In the genomic region with DNA sequence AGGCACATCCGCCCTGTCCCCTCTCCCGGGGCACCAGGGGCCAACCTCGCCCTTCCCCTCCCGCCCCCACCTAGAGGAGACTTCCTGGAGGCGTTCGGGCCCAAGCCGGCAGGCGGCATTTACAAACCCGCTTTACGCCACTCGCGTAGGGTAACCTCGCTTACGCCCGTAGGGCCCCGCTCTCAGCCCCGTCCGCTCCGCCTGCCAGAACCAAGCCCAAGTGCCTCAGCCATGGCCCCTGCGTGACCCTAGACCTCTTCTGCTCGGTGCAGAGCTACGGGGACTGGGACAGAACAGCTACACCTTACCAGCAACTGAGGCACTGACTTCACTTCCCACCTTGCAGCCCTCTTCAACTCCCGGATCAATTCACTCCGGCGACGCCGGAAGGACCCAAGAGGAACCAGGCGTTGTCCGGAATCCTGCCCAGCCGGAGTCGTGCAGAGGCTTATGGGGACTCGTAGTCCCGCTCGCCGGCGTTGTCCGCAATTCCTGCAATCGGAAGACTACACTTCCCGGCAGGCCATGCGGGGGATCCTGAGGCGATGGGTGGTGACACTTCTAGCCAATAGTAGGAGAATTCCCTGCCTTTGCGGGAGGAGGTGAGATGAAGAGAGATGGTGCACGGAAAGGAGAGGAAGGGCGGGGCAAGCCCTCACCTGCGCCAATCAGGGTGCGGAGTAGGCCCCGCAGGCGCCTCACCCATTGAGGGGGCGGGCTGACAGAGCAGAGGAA, we compare ENCODE assay signal across 8 cellular contexts. TPM values are rescaled to one million over a fixed set of nuclear protein-coding genes. Genes with fewer than 3 reads are reported as not detected.
DNase-seq lines count a peak whose midpoint lies in the region; ATAC-seq and TF ChIP-seq lines count a peak whose summit lies in the region.

TSS of gene PDCD10 (minus strand) at position 395 of the 735 bp plus-strand sequence. CDS start 14,735 bp downstream, outside the sequence.

- TF ChIP-seq POLR2A in Peyer's patch (IDR thresholded peaks at IDR 0.05) = peak; percentile 55 to 59
- TF ChIP-seq POLR2A in esophagus muscularis mucosa (IDR thresholded peaks at IDR 0.05; ENCODE audit: low read depth) = no peak

- DNase-seq in Peyer's patch = peak; percentile 98 to 99 (median 98)
- peak; percentile 96 for DNase-seq in activated T-cell treated with anti-CD3 and anti-CD28 coated beads, Interleukin-2, amount 50 U/mL, for 48 hours
- DNase-seq in esophagus muscularis mucosa (ENCODE audit: extremely low spot score) = peak; percentile 99
- peak; percentile 91 for DNase-seq in stimulated activated CD8-positive, alpha-beta memory T cell treated with anti-CD3 and anti-CD28 coated beads, Interleukin-7, amount 100 ng/mL, for 24 hours (ENCODE audit: low read depth)

- peaks cover 18% of the 10 kb centered on the region for H3K36me3 ChIP-seq in DOHH2 (ENCODE audit: control insufficient read depth, low read length)
- H3K36me3 ChIP-seq in KOPT-K1 (ENCODE audit: insufficient read depth, low read length) = 0 out of 2 replicates have a peak, but pooled peaks cover 5% of the 10 kb centered on the region
- no peaks in the 10 kb centered on the region for H3K36me3 ChIP-seq in Peyer's patch
- H3K36me3 ChIP-seq in esophagus muscularis mucosa = no peaks in the 10 kb centered on the region
- no peaks in the 10 kb centered on the region for H3K36me3 ChIP-seq in muscle layer of colon (ENCODE audit: insufficient read depth, low read length)

- peak within 1 kb of the TSS; percentile 69 for H3K9ac ChIP-seq in muscle layer of colon (ENCODE audit: low read length)

- peaks cover 79% of the 10 kb centered on the region for H3K79me2 ChIP-seq in DOHH2 (ENCODE audit: control insufficient read depth, low read length)

- H3K27me3 ChIP-seq in DOHH2 (ENCODE audit: control insufficient read depth, low read length) (no peaks in the 10 kb centered on the region), Peyer's patch (no peaks in the 10 kb centered on the region), esophagus muscularis mucosa (no peaks in the 10 kb centered on the region), muscle layer of colon (ENCODE audit: control insufficient read depth in 1 of 2, insufficient read depth in 2 of 2, low read length in 2 of 2) (no peaks in the 10 kb centered on the region)

- ATAC-seq in GM21825 (IDR thresholded peaks at IDR 0.05; ENCODE audit: unreplicated experiment) = peak; percentile 89

- TF ChIP-seq EP300 in esophagus muscularis mucosa (IDR thresholded peaks at IDR 0.05) = no peak

- H3K9me2 ChIP-seq in DOHH2 (replicated peaks; ENCODE audit: control insufficient read depth, low read length) = no peaks in the 10 kb centered on the region

- no peaks in the 10 kb centered on the region for H3K9me3 ChIP-seq in DOHH2 (ENCODE audit: control insufficient read depth, insufficient read depth, low read length)
- H3K9me3 ChIP-seq in KOPT-K1 (ENCODE audit: insufficient read depth, low read length, poor library complexity, severe bottlenecking) = no peaks in the 10 kb centered on the region
- H3K9me3 ChIP-seq in Peyer's patch = no peaks in the 10 kb centered on the region
- H3K9me3 ChIP-seq in esophagus muscularis mucosa = no peaks in the 10 kb centered on the region
- no peaks in the 10 kb centered on the region for H3K9me3 ChIP-seq in muscle layer of colon (ENCODE audit: low read length)

- intact Hi-C loops in esophagus muscularis mucosa (cut with DNase I) = loop anchor here (5.0 kb wide), 1 partner anchor 148 kb away; no protein-coding TSS in a partner anchor

- no peaks in the 10 kb centered on the region for H3F3A ChIP-seq in DOHH2 (ENCODE audit: control insufficient read depth, insufficient read depth)

- 2% methylated on average over 19 of the region's 49 CpGs for WGBS in esophagus muscularis mucosa

- H3K4me2 ChIP-seq in DOHH2 (ENCODE audit: low read length) = peak within 1 kb of the TSS; percentile 93

- TF ChIP-seq CTCF in DOHH2 (IDR thresholded peaks at IDR 0.05; ENCODE audit: low read depth, low read length, poor library complexity, severe bottlenecking) (no peak), Peyer's patch (IDR thresholded peaks at IDR 0.05) (peak in 3 of 6 experiments; percentile 20 to 38 (median 29)), esophagus muscularis mucosa (IDR thresholded peaks at IDR 0.05) (no peak)

- H3K4me3 ChIP-seq in DOHH2 (ENCODE audit: low read length) = peak within 1 kb of the TSS; percentile 96
- H3K4me3 ChIP-seq in Peyer's patch = peak within 1 kb of the TSS; percentile 79 to 83 (median 82)
- peak within 1 kb of the TSS; percentile 75 to 85 (median 76) for H3K4me3 ChIP-seq in esophagus muscularis mucosa
- peak within 1 kb of the TSS; percentile 92 to 93 for H3K4me3 ChIP-seq in muscle layer of colon (ENCODE audit: low read depth in 1 of 2, low read length in 2 of 2)

- peaks cover 11% of the 10 kb centered on the region; the same call in 1 of the 2 replicates for H4K20me1 ChIP-seq in DOHH2 (ENCODE audit: control insufficient read depth, insufficient read depth, low read depth, low read length)

- peaks cover 49% of the 10 kb centered on the region for H3K4me1 ChIP-seq in DOHH2 (ENCODE audit: control insufficient read depth, low read length)
- H3K4me1 ChIP-seq in Peyer's patch = peaks cover 0 to 15% (median 0%) of the 10 kb centered on the region in 4 donors
- H3K4me1 ChIP-seq in esophagus muscularis mucosa = peaks cover 24 to 46% (median 30%) of the 10 kb centered on the region in 4 donors
- peaks cover 26% of the 10 kb centered on the region for H3K4me1 ChIP-seq in muscle layer of colon (ENCODE audit: insufficient read depth, low read length)

- H3K27ac ChIP-seq in DOHH2 (ENCODE audit: low read depth, low read length) = peak within 1 kb of the TSS; percentile 92
- peak within 1 kb of the TSS; percentile 88 for H3K27ac ChIP-seq in KOPT-K1 (ENCODE audit: low read depth, low read length, poor library complexity, severe bottlenecking)
- peak within 1 kb of the TSS; percentile 79 to 96 (median 92) for H3K27ac ChIP-seq in Peyer's patch
- H3K27ac ChIP-seq in esophagus muscularis mucosa (replicated peaks in 1 of 4) = peak within 1 kb of the TSS; percentile 87 to 93 (median 90)
- peak within 1 kb of the TSS; percentile 95 for H3K27ac ChIP-seq in muscle layer of colon (ENCODE audit: low read depth, low read length)

RNA-seq across cellular contexts. Expression of gene PDCD10, which starts in this region (rescaled TPM):
- total RNA-seq in Peyer's patch = 10 to 100 TPM; 53.9 to 99.9 (median 78.8) TPM
- total RNA-seq in esophagus muscularis mucosa = 10 to 100 TPM; 58.3 to 90.1 (median 65.1) TPM

Comparison
In these comparisons a context has a peak if more than half of its experiments do, and no peak if none do; other contexts are left out.
1. Peak in every context shown above with its lines: DNase-seq, ATAC-seq, H3K4me3 ChIP-seq and H3K27ac ChIP-seq.